ENCODE assay signal across 28 cellular contexts in the genomic region with DNA sequence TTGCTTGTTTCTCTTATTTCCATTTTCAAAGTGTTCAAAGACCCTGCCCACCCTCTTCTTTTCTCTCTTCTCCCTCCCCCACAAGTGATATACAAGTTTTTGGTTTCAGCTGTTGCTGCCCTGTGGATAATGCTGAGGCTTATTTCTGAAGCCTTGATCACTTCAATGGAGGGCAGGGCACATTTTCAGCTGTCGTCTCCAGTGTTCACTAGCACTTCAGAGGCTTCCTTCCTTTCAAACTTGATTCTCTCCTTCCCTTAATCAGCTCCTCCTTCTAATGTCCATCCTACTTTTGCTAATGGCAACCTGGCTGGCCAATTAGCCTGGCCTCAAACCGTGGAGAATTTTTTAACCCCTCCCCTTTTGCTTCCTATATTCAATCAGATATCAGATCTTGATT.
"Had no signal": no experiment of that assay in that cellular context is flagged by ENCODE, and none has a peak within 500 bp of the region (broad histone marks: within the 10 kb centered on the region; RNA-seq: fewer than 3 reads in every experiment).

No MANE protein-coding gene starts in this region.

- H3K79me2 ChIP-seq: hepatocyte, parathyroid adenoma had no signal

- H3K27ac ChIP-seq: coronary artery, epithelial cell of prostate, foreskin keratinocyte, gastroesophageal sphincter, heart left ventricle, hepatocyte, parathyroid adenoma, right atrium auricular region, sigmoid colon, skin epidermis, spleen, testis, tibial artery had no signal

- H3K9me3 Mint-ChIP-seq: neural crest cell, type B pancreatic cell had no signal

- H3K4me2 ChIP-seq: hepatocyte had no signal

- ATAC-seq: esophagus mucosa; foreskin keratinocyte; gastroesophageal sphincter; heart left ventricle; left lobe of liver; naive thymus-derived CD4-positive, alpha-beta T cell; stimulated activated memory B cell treated with anti-CD40 and anti-IgM and Interleukin-4, amounts not matched to agents 10 μg/mL and 1 μg/mL and 100 μg/mL, for 72 hours; stimulated activated naive CD8-positive, alpha-beta T cell treated with anti-CD3 and anti-CD28 coated beads, Interleukin-15, Interleukin-2, amounts not matched to agents 100 U/mL and 50 U/mL, for 24 hours had no signal

- H3K4me3 ChIP-seq: coronary artery, gastroesophageal sphincter, heart left ventricle, hepatocyte, lung, right atrium auricular region, sigmoid colon, skin epidermis, spleen, testis, tibial artery had no signal

- H3K36me3 ChIP-seq: gastroesophageal sphincter, heart left ventricle, right atrium auricular region, sigmoid colon, spleen, tibial artery had no signal

- H3K4me3 Mint-ChIP-seq: endodermal cell; memory B cell; naive thymus-derived CD4-positive, alpha-beta T cell; neural crest cell; stimulated activated memory B cell treated with anti-CD40 and anti-IgM and Interleukin-4, amounts not matched to agents 10 μg/mL and 1 μg/mL and 100 μg/mL, for 72 hours; type B pancreatic cell had no signal

- H3K9ac ChIP-seq: parathyroid adenoma had no signal

- H3K4me1 ChIP-seq: gastroesophageal sphincter, heart left ventricle, parathyroid adenoma, right atrium auricular region, sigmoid colon, spleen, testis, tibial artery had no signal

- H2AFZ ChIP-seq: hepatocyte, parathyroid adenoma had no signal

- H3K27me3 ChIP-seq: foreskin keratinocyte, hepatocyte, right atrium auricular region, sigmoid colon, spleen, testis, tibial artery had no signal

- H3K9me3 ChIP-seq: testis, tibial artery had no signal

- DNase-seq: effector CD8-positive, alpha-beta T cell; endodermal cell; foreskin keratinocyte; heart left ventricle; kidney; naive thymus-derived CD4-positive, alpha-beta T cell; sigmoid colon; spleen; stimulated activated CD4-positive, alpha-beta T cell treated with anti-CD3 and anti-CD28 coated beads, Interleukin-4, amount 100 ng/mL, for 4 hours; stimulated activated naive CD8-positive, alpha-beta T cell treated with anti-CD3 and anti-CD28 coated beads, Interleukin-15, Interleukin-2, amounts not matched to agents 100 U/mL and 50 U/mL, for 24 hours; substantia nigra; testis; tibial artery had no signal

- H3K36me3 Mint-ChIP-seq: memory B cell, type B pancreatic cell had no signal

- H3K4me1 Mint-ChIP-seq: memory B cell; neural crest cell; stimulated activated memory B cell treated with anti-CD40 and anti-IgM and Interleukin-4, amounts not matched to agents 10 μg/mL and 1 μg/mL and 100 μg/mL, for 72 hours had no signal

- H3K27ac Mint-ChIP-seq: endodermal cell; memory B cell; progenitor cell of endocrine pancreas; stimulated activated memory B cell treated with anti-CD40 and anti-IgM and Interleukin-4, amounts not matched to agents 10 μg/mL and 1 μg/mL and 100 μg/mL, for 72 hours; type B pancreatic cell had no signal
